In genomic region chr14:101947904-101948665, GRCh38 we compare ENCODE assay signal across 1 cellular context.
TF ChIP-seq lines count a peak whose summit lies in the region.

No MANE protein-coding gene starts in this region.

TF ChIP-seq in HepG2, 621 proteins besides CTCF, POLR2A, EP300 and RAD21 (continued from another document and continues in another):
- TF ChIP-seq ZNF687 (CRISPR knock-in tag; IDR thresholded peaks at IDR 0.05) (peak; percentile 97), POLR2AphosphoS2 (IDR thresholded peaks at IDR 0.05; ENCODE audit: low read depth, low read length) (no peak), KLF9 (CRISPR knock-in tag; IDR thresholded peaks at IDR 0.05; ENCODE audit: low read depth) (peak; percentile 87; the same call in 1 of the 2 replicates), GZF1 (CRISPR knock-in tag; IDR thresholded peaks at IDR 0.05) (0 out of 2 replicates have a peak, but pooled peaks have one; percentile 59), ZBTB39 (CRISPR knock-in tag; IDR thresholded peaks at IDR 0.05) (no peak), SIN3B (IDR thresholded peaks at IDR 0.05; ENCODE audit: low read length) (peak; percentile 82), TCF7 (IDR thresholded peaks at IDR 0.05; ENCODE audit: low read depth) (no peak), KDM4B (CRISPR knock-in tag; IDR thresholded peaks at IDR 0.05) (peak; percentile 49), BRF2 (CRISPR knock-in tag; IDR thresholded peaks at IDR 0.05) (peak; percentile 30; the same call in 1 of the 2 replicates), ZNF569 (CRISPR knock-in tag; IDR thresholded peaks at IDR 0.05; ENCODE audit: borderline replicate concordance) (no peak), CSRNP1 (CRISPR knock-in tag; IDR thresholded peaks at IDR 0.05) (peak; percentile 29; the same call in 1 of the 2 replicates), AHR (CRISPR knock-in tag; IDR thresholded peaks at IDR 0.05) (peak; percentile 87), STAT6 (CRISPR knock-in tag; IDR thresholded peaks at IDR 0.05; ENCODE audit: borderline replicate concordance) (peak; percentile 50; the same call in 1 of the 2 replicates), RFX5 (IDR thresholded peaks at IDR 0.05; ENCODE audit: low read depth, low read length) (0 out of 2 replicates have a peak, but pooled peaks have one; percentile 49), ZNF619 (CRISPR knock-in tag; IDR thresholded peaks at IDR 0.05) (peak; percentile 72), ZBTB1 (CRISPR knock-in tag; IDR thresholded peaks at IDR 0.05; ENCODE audit: borderline replicate concordance) (no peak), SP4 (CRISPR knock-in tag; IDR thresholded peaks at IDR 0.05) (peak; percentile 96), MTERF4 (CRISPR knock-in tag; IDR thresholded peaks at IDR 0.05) (no peak), ZNF576 (CRISPR knock-in tag; IDR thresholded peaks at IDR 0.05) (0 out of 2 replicates have a peak, but pooled peaks have one; percentile 41), JUND (CRISPR knock-in tag; IDR thresholded peaks at IDR 0.05) (peak; percentile 63; the same call in 1 of the 2 replicates), IKZF1 (IDR thresholded peaks at IDR 0.05) (no peak), AKAP8 (CRISPR knock-in tag; IDR thresholded peaks at IDR 0.05) (0 out of 2 replicates have a peak, but pooled peaks have one; percentile 18), PBX2 (CRISPR knock-in tag; IDR thresholded peaks at IDR 0.05) (no peak), HNF4G (IDR thresholded peaks at IDR 0.05; ENCODE audit: borderline replicate concordance, low read depth, low read length) (0 out of 2 replicates have a peak, but pooled peaks have one; percentile 35), HNF4G (CRISPR knock-in tag; IDR thresholded peaks at IDR 0.05; ENCODE audit: borderline replicate concordance, low read depth) (no peak), ZUFSP (CRISPR knock-in tag; IDR thresholded peaks at IDR 0.05; ENCODE audit: borderline replicate concordance) (no peak), ZNF670 (CRISPR knock-in tag; IDR thresholded peaks at IDR 0.05; ENCODE audit: borderline replicate concordance) (peak; percentile 28; the same call in 1 of the 2 replicates), ZSCAN20 (CRISPR knock-in tag; IDR thresholded peaks at IDR 0.05; ENCODE audit: borderline replicate concordance) (no peak; the same call in 1 of the 2 replicates), ZNF512B (CRISPR knock-in tag; IDR thresholded peaks at IDR 0.05; ENCODE audit: borderline replicate concordance) (no peak), ZSCAN21 (CRISPR knock-in tag; IDR thresholded peaks at IDR 0.05; ENCODE audit: borderline replicate concordance) (peak; percentile 60; the same call in 1 of the 2 replicates), SRY (CRISPR knock-in tag; IDR thresholded peaks at IDR 0.05) (peak; percentile 39), TFDP1 (CRISPR knock-in tag; IDR thresholded peaks at IDR 0.05; ENCODE audit: borderline replicate concordance) (peak; percentile 67), DDIT3 (CRISPR knock-in tag; IDR thresholded peaks at IDR 0.05) (no peak; the same call in 1 of the 2 replicates), MAZ (IDR thresholded peaks at IDR 0.05; ENCODE audit: borderline replicate concordance, low read depth, low read length) (no peak), MAZ (CRISPR knock-in tag; IDR thresholded peaks at IDR 0.05; ENCODE audit: low read depth) (peak; percentile 66)
